ENCODE assay signal across 8 cellular contexts in genomic region chr6:155174576-155175174, GRCh38.
DNase-seq lines count a peak whose midpoint lies in the region; ATAC-seq and TF ChIP-seq lines count a peak whose summit lies in the region.

No MANE protein-coding gene starts in this region.

- no peaks in the 10 kb centered on the region for H3K27me3 ChIP-seq in Loucy (ENCODE audit: insufficient read depth, low read length, poor library complexity, severe bottlenecking)
- H3K27me3 ChIP-seq in Peyer's patch: no peaks in the 10 kb centered on the region

- H3K27ac ChIP-seq in Peyer's patch: no peak overlapping the region

- TF ChIP-seq CTCF in GM12873 (IDR thresholded peaks at IDR 0.05; ENCODE audit: insufficient read depth, low read depth, low read length, missing control alignments) (peak; percentile 67), HFF-Myc (IDR thresholded peaks at IDR 0.05; ENCODE audit: low read depth, low read length, missing control alignments) (peak; percentile 68), Loucy (conservative IDR thresholded peaks at IDR 0.05; ENCODE audit: low read length) (peak; percentile 81), Peyer's patch (IDR thresholded peaks at IDR 0.05) (peak in 4 of 6 experiments; percentile 52 to 66 (median 62)), fibroblast of villous mesenchyme (IDR thresholded peaks at IDR 0.05; ENCODE audit: insufficient read depth, low read depth, low read length) (peak; percentile 72), omental fat pad (IDR thresholded peaks at IDR 0.05) (no peak)

- H3K79me2 ChIP-seq in Loucy (ENCODE audit: insufficient read depth, low read length): no peaks in the 10 kb centered on the region

- H3K4me2 ChIP-seq in Loucy (ENCODE audit: low read depth, low read length, poor library complexity, severe bottlenecking): no peak overlapping the region

- no peak overlapping the region for H3K4me3 ChIP-seq in HFF-Myc (replicated peaks; ENCODE audit: low read depth, low read length)
- H3K4me3 ChIP-seq in Loucy (ENCODE audit: low read length, poor library complexity, severe bottlenecking): no peak overlapping the region
- no peak overlapping the region for H3K4me3 ChIP-seq in Peyer's patch
- no peak overlapping the region for H3K4me3 ChIP-seq in fibroblast of villous mesenchyme (ENCODE audit: low read depth, low read length)

- ATAC-seq in omental fat pad (ENCODE audit: low FRiP score): peak; percentile 73

- H3K4me1 ChIP-seq in Loucy (ENCODE audit: insufficient read depth, low read length, poor library complexity, severe bottlenecking) (no peaks in the 10 kb centered on the region), Peyer's patch (peaks cover 0 to 3% (median 0%) of the 10 kb centered on the region in 4 donors)

- DNase-seq in HFF-Myc (ENCODE audit: extremely low read depth, low read depth) (peak; percentile 89), Peyer's patch (peak in 2 of 3 donors; percentile 48 to 73), fibroblast of villous mesenchyme (ENCODE audit: low read depth) (peak; percentile 86), omental fat pad (ENCODE audit: low spot score) (no peak), GOT3 (lab: John Stamatoyannopoulos, UW) (no peak)
- peak; percentile 17 to 37 for DNase-seq in activated T-helper 1 cell treated with anti-CD3 and anti-CD28 coated beads, Interleukin-2, amount 50 U/mL, for 16 hours (ENCODE audit: low read depth in 1 of 2, low spot score in 1 of 2)

- TF ChIP-seq POLR2A in Peyer's patch (IDR thresholded peaks at IDR 0.05): no peak

- H4K20me1 ChIP-seq in Loucy (ENCODE audit: insufficient read depth, low read length, poor library complexity, severe bottlenecking): no peaks in the 10 kb centered on the region

- peak overlapping the region; percentile 64; the same call in 1 of the 2 replicates for H2AFZ ChIP-seq in Loucy (ENCODE audit: low read length)

- H3K9me2 ChIP-seq in Loucy (replicated peaks; ENCODE audit: low read depth, low read length): no peaks in the 10 kb centered on the region

- H3F3A ChIP-seq in Loucy (ENCODE audit: low read depth): no peaks in the 10 kb centered on the region; the same call in 1 of the 2 replicates

- H3K36me3 ChIP-seq in Loucy (ENCODE audit: insufficient read depth, low read length) (no peaks in the 10 kb centered on the region), Peyer's patch (peaks cover 0 to 2% (median 0%) of the 10 kb centered on the region in 3 donors)

- H3K9me3 ChIP-seq in Loucy (ENCODE audit: insufficient read depth, low read depth, low read length): no peaks in the 10 kb centered on the region
- no peaks in the 10 kb centered on the region for H3K9me3 ChIP-seq in Peyer's patch

- no peak overlapping the region for H3K9ac ChIP-seq in Loucy (ENCODE audit: low read depth, low read length, poor library complexity, severe bottlenecking)

Comparison
In these comparisons a context has a peak if more than half of its experiments do, and no peak if none do; other contexts are left out.
1. CTCF ChIP-seq: peak in GM12873 (single experiment), HFF-Myc (single experiment), Loucy (single experiment), Peyer's patch (4 of 6) and fibroblast of villous mesenchyme (single experiment); none in omental fat pad (0 of 3).
2. DNase-seq: peak in HFF-Myc (single experiment), Peyer's patch (2 of 3), activated T-helper 1 cell treated with anti-CD3 and anti-CD28 coated beads, Interleukin-2, amount 50 U/mL, for 16 hours (2 of 2) and fibroblast of villous mesenchyme (single experiment); none in omental fat pad (single experiment) and GOT3 (single experiment).